ENCODE assay signal across 8 cellular contexts in genomic region chr10:24642921-24643678, GRCh38.
DNase-seq lines count a peak whose midpoint lies in the region; TF ChIP-seq lines count a peak whose summit lies in the region.

No MANE protein-coding gene starts in this region.

- CTCF ChIA-PET in A673 (lab: Charles Lee) = interaction anchor here (0.6 to 0.8 kb wide), 4 partner anchors 43 to 535 kb away, joined by 3 read pairs; no protein-coding TSS in a partner anchor
- CTCF ChIA-PET in HEK293T (lab: Yijun Ruan, JAX) = interaction anchor here (0.6 to 1.7 kb wide), 2 partner anchors 175 to 438 kb away, joined by 4 to 8 read pairs; no protein-coding TSS in a partner anchor

- no peaks in the 10 kb centered on the region for H4K20me1 ChIP-seq in Loucy (ENCODE audit: insufficient read depth, low read length, poor library complexity, severe bottlenecking)

- H2AFZ ChIP-seq in Loucy (ENCODE audit: low read length) = no peak overlapping the region

- no peaks in the 10 kb centered on the region for H3K27me3 ChIP-seq in A673 (replicated peaks; ENCODE audit: insufficient read depth, low read depth, low read length, poor library complexity)
- no peaks in the 10 kb centered on the region for H3K27me3 ChIP-seq in Loucy (ENCODE audit: insufficient read depth, low read length, poor library complexity, severe bottlenecking)
- H3K27me3 ChIP-seq in endodermal cell (ENCODE audit: control insufficient read depth, insufficient read depth, low read length, poor library complexity, severe bottlenecking) = no peaks in the 10 kb centered on the region

- H3K27ac ChIP-seq in A673 (ENCODE audit: low read depth, low read length, poor library complexity, severe bottlenecking) (no peak overlapping the region), endodermal cell (ENCODE audit: low read depth, low read length) (no peak overlapping the region)

- 75 to 78% methylated on average over 6 of the region's 6 CpGs for WGBS in endodermal cell (ENCODE audit: insufficient coverage in 1 of 2, insufficient read length in 1 of 2), 2 experiments

- no TSS peak for BruUV-seq in A673 (replicated peaks; lab: Mats Ljungman, UMichigan)

- DNase-seq in A673 (ENCODE audit: low spot score) = peak; percentile 80
- peak; percentile 73 for DNase-seq in GM12865 (ENCODE audit: low read depth)
- peak; percentile 41 for DNase-seq in HEK293T (ENCODE audit: extremely low spot score)
- DNase-seq in RPMI8226 = peak; percentile 51
- no peak for DNase-seq in endodermal cell
- DNase-seq in midbrain (lab: John Stamatoyannopoulos, UW) = peak; percentile 30
- no peak for DNase-seq in posterior vena cava (ENCODE audit: low spot score)

- no peaks in the 10 kb centered on the region for H3K9me2 ChIP-seq in Loucy (replicated peaks; ENCODE audit: low read depth, low read length)

- H3K27ac Mint-ChIP-seq in endodermal cell = no peak overlapping the region

- H3K9me3 Mint-ChIP-seq in endodermal cell = no peaks in the 10 kb centered on the region

- intact Hi-C loops in A673 (cut with micrococcal nuclease; ENCODE audit: unreplicated experiment) (loop anchor here (1.0 to 5.0 kb wide), 3 partner anchors 79 to 437 kb away; partner anchors contain the start of gene ARHGAP21), posterior vena cava (cut with DNase I) (loop anchor here (10.0 kb wide), 2 partner anchors 82 to 342 kb away; partner anchors contain the start of gene ARHGAP21 (in 2 of the 2))

- no peaks in the 10 kb centered on the region for H3K4me1 Mint-ChIP-seq in endodermal cell

- no peaks in the 10 kb centered on the region for H3K27me3 Mint-ChIP-seq in endodermal cell (ENCODE audit: insufficient read depth)

- peaks cover 3% of the 10 kb centered on the region for H3K36me3 Mint-ChIP-seq in endodermal cell (ENCODE audit: low read depth)

- H3K79me2 ChIP-seq in Loucy (ENCODE audit: insufficient read depth, low read length) = peaks cover 3% of the 10 kb centered on the region; the same call in 1 of the 2 replicates

- TF ChIP-seq CTCF in A673 (conservative IDR thresholded peaks at IDR 0.05; ENCODE audit: low read depth, low read length) (peak; percentile 87), GM12865 (IDR thresholded peaks at IDR 0.05; ENCODE audit: insufficient read depth, low read depth, low read length, missing control alignments) (peak; percentile 65), Loucy (conservative IDR thresholded peaks at IDR 0.05; ENCODE audit: low read length) (peak; percentile 88), endodermal cell (conservative IDR thresholded peaks at IDR 0.05) (peak; percentile 80)

- H3K9me3 ChIP-seq in A673 (ENCODE audit: low read depth, low read length, poor library complexity, severe bottlenecking) = no peaks in the 10 kb centered on the region
- no peaks in the 10 kb centered on the region for H3K9me3 ChIP-seq in Loucy (ENCODE audit: insufficient read depth, low read depth, low read length)
- H3K9me3 ChIP-seq in endodermal cell (ENCODE audit: control insufficient read depth, low read length) = no peaks in the 10 kb centered on the region

- H3K4me3 ChIP-seq in A673 (ENCODE audit: low read depth, low read length, poor library complexity, severe bottlenecking) = no peak overlapping the region
- no peak overlapping the region for H3K4me3 ChIP-seq in GM12865 (ENCODE audit: low read depth, low read length)
- no peak overlapping the region for H3K4me3 ChIP-seq in Loucy (ENCODE audit: low read length, poor library complexity, severe bottlenecking)
- no peak overlapping the region for H3K4me3 ChIP-seq in endodermal cell (ENCODE audit: low read length)

- H3K4me3 Mint-ChIP-seq in endodermal cell = no peak overlapping the region

- POLR2A ChIA-PET in A673 (lab: Charles Lee; ENCODE audit: low non-redundant PET) = interaction anchor here (0.6 kb wide), 1 partner anchor 27 kb away, joined by 5 read pairs; no protein-coding TSS in a partner anchor
- POLR2A ChIA-PET in HEK293T (lab: Yijun Ruan, JAX) = interaction anchor here (0.6 kb wide), 2 partner anchors 78 to 81 kb away, joined by 3 read pairs; no protein-coding TSS in a partner anchor

- H3K4me1 ChIP-seq in A673 (ENCODE audit: insufficient read depth, low read length, poor library complexity, severe bottlenecking) = no peaks in the 10 kb centered on the region
- peaks cover 7% of the 10 kb centered on the region for H3K4me1 ChIP-seq in Loucy (ENCODE audit: insufficient read depth, low read length, poor library complexity, severe bottlenecking)
- no peaks in the 10 kb centered on the region for H3K4me1 ChIP-seq in endodermal cell (ENCODE audit: control insufficient read depth, insufficient read depth, low read length)

- no peak overlapping the region for H3K4me2 ChIP-seq in Loucy (ENCODE audit: low read depth, low read length, poor library complexity, severe bottlenecking)

- no peaks in the 10 kb centered on the region for H3K36me3 ChIP-seq in A673 (ENCODE audit: insufficient read depth, low read length, poor library complexity, severe bottlenecking)
- H3K36me3 ChIP-seq in Loucy (ENCODE audit: insufficient read depth, low read length) = no peaks in the 10 kb centered on the region
- no peaks in the 10 kb centered on the region for H3K36me3 ChIP-seq in endodermal cell (ENCODE audit: control insufficient read depth, insufficient read depth, low read length)

- H3K9ac ChIP-seq in Loucy (ENCODE audit: low read depth, low read length, poor library complexity, severe bottlenecking) (no peak overlapping the region), endodermal cell (ENCODE audit: extremely low read depth, low read length, poor library complexity, severe bottlenecking) (no peak overlapping the region)

- H3F3A ChIP-seq in Loucy (ENCODE audit: low read depth) = no peaks in the 10 kb centered on the region

TF ChIP-seq in HEK293T, 16 proteins besides CTCF, POLR2A, EP300 and RAD21:
- peak; percentile 76 for TF ChIP-seq PKNOX1 (IDR thresholded peaks at IDR 0.05)
- TF ChIP-seq CTBP1 (IDR thresholded peaks at IDR 0.05; ENCODE audit: borderline replicate concordance) = no peak

Comparison
In these comparisons a context has a peak if more than half of its experiments do, and no peak if none do; other contexts are left out.
1. DNase-seq: peak in A673 (single experiment), GM12865 (single experiment), HEK293T (single experiment), RPMI8226 (single experiment) and midbrain (single experiment); none in endodermal cell (single experiment) and posterior vena cava (single experiment).
2. Peak in every context shown above with its lines, with median percentiles within 50 percentile points of each other: CTCF ChIP-seq.